34 cellular contexts compared by ENCODE assay signal in genomic region chr2:208653383-208653782, GRCh38.
"Had no signal": no experiment of that assay in that cellular context is flagged by ENCODE, and none has a peak within 500 bp of the region (broad histone marks: within the 10 kb centered on the region; RNA-seq: fewer than 3 reads in every experiment).

No MANE protein-coding gene starts in this region.

- H3K9me3 ChIP-seq: ascending aorta, body of pancreas, breast epithelium had no signal

- H3K27me3 ChIP-seq: adrenal gland, ascending aorta, body of pancreas, brain microvascular endothelial cell, breast epithelium, cardiac muscle cell had no signal

- H3K36me3 ChIP-seq: adrenal gland, ascending aorta, brain microvascular endothelial cell, breast epithelium, cardiac muscle cell had no signal

- H3K4me3 ChIP-seq: adrenal gland, ascending aorta, body of pancreas, breast epithelium, cardiac muscle cell had no signal

- ATAC-seq: activated naive CD4-positive, alpha-beta T cell treated with anti-CD3 and anti-CD28 coated beads, Interleukin-2, amount 50 U/mL, for 72 hours; activated naive CD8-positive, alpha-beta T cell treated with anti-CD3 and anti-CD28 coated beads, Interleukin-2, amount 50 U/mL, for 24 hours; activated T-cell treated with anti-CD3 and anti-CD28 coated beads, Interleukin-2, amount 50 U/mL, for 4 hours; activated T-cell treated with anti-CD3 and anti-CD28 coated beads, Interleukin-2, amount 50 U/mL, for 72 hours; activated T-helper 17 cell treated with anti-CD3 and anti-CD28 coated beads, Interleukin-2, amount 50 U/mL, for 72 hours; body of pancreas had no signal

- DNase-seq: activated effector memory CD4-positive, alpha-beta T cell treated with anti-CD3 and anti-CD28 coated beads, Interleukin-2, amount 50 U/mL, for 16 hours; activated effector memory CD4-positive, alpha-beta T cell treated with Interleukin-2 at 50 U/mL for 16 hours; activated gamma-delta T cell; activated gamma-delta T cell treated with Interleukin-2 at 50 U/mL for 16 hours; activated naive CD4-positive, alpha-beta T cell; activated naive CD4-positive, alpha-beta T cell treated with anti-CD3 and anti-CD28 coated beads for 36 hours; activated naive CD4-positive, alpha-beta T cell treated with anti-CD3 and anti-CD28 coated beads, Interleukin-2, amount 10 ng/mL, durations not matched to agents 7 days and 5 days; activated naive CD4-positive, alpha-beta T cell treated with anti-CD3 and anti-CD28 coated beads, Interleukin-2, amount 50 U/mL, for 16 hours; activated naive CD4-positive, alpha-beta T cell treated with Interleukin-2 at 50 U/mL for 16 hours; activated naive CD8-positive, alpha-beta T cell treated with anti-CD3 and anti-CD28 coated beads for 36 hours; activated naive CD8-positive, alpha-beta T cell treated with anti-CD3 and anti-CD28 coated beads, Interleukin-2, amount 10 ng/mL, durations not matched to agents 7 days and 5 days; activated naive CD8-positive, alpha-beta T cell treated with anti-CD3 and anti-CD28 coated beads, Interleukin-2, amount 50 U/mL, for 24 hours; activated T-cell treated with anti-CD3 and anti-CD28 coated beads, Interleukin-2, amount 50 U/mL, for 1 hour; activated T-cell treated with anti-CD3 and anti-CD28 coated beads, Interleukin-2, amount 50 U/mL, for 24 hours; activated T-cell treated with anti-CD3 and anti-CD28 coated beads, Interleukin-2, amount 50 U/mL, for 4 hours; activated T-cell treated with anti-CD3 and anti-CD28 coated beads, Interleukin-2, amount 50 U/mL, for 48 hours; activated T-cell treated with anti-CD3 and anti-CD28 coated beads, Interleukin-2, amount 50 U/mL, for 72 hours; adrenal gland; amniotic stem cell; amygdala; anterior cingulate cortex; aorta; body of pancreas; brain microvascular endothelial cell; caudate nucleus; central memory CD4-positive, alpha-beta T cell; cerebellar nuclear complex had no signal

- H3K27ac ChIP-seq: adrenal gland, ascending aorta, body of pancreas, brain microvascular endothelial cell, breast epithelium, cardiac muscle cell had no signal

- FAIRE-seq: astrocyte, bronchial epithelial cell had no signal

- H3K4me1 ChIP-seq: adrenal gland, ascending aorta, body of pancreas, breast epithelium had no signal
